In the genomic region with DNA sequence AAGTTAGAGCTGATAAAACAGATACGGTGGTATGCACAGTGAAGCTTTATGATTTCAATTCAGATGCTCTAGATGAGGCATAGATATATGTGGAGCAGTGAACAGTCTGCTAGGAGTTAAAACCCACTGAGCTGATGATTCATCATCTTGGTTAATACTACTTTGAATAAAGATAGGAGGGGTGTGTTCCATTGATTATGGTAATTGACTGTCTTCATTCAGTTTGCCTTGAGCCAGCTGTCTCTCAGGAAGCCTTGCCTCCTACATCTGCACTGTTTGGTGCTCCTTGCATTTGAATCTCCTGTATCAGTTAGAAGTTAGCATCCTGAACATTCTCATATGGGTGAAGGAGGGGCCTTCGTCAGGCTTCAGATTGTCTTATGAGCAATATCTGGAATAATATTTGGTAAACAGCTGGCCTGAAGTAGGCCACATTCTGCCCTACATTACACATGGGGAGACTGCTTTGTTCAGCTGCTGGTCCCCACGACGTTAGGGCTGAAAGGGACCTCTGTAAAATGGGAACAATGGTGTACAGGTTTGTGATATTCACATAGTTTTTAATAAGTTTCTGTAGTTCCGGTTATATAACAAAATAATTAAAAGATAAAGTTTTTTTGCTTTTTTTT, we compare ENCODE assay signal across 1 cellular context.
TF ChIP-seq lines count a peak whose summit lies in the region.

No MANE protein-coding gene starts in this region.

TF ChIP-seq in GM12878, 131 proteins besides CTCF, POLR2A, EP300 and RAD21 (continued from another document):
- TF ChIP-seq, protein P1, sequence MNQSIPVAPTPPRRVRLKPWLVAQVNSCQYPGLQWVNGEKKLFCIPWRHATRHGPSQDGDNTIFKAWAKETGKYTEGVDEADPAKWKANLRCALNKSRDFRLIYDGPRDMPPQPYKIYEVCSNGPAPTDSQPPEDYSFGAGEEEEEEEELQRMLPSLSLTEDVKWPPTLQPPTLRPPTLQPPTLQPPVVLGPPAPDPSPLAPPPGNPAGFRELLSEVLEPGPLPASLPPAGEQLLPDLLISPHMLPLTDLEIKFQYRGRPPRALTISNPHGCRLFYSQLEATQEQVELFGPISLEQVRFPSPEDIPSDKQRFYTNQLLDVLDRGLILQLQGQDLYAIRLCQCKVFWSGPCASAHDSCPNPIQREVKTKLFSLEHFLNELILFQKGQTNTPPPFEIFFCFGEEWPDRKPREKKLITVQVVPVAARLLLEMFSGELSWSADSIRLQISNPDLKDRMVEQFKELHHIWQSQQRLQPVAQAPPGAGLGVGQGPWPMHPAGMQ (IDR thresholded peaks at IDR 0.05; ENCODE audit: borderline replicate concordance) = no peak
- TF ChIP-seq GATAD2B (conservative IDR thresholded peaks at IDR 0.05; ENCODE audit: low read depth) = no peak
- no peak for TF ChIP-seq ASH2L (IDR thresholded peaks at IDR 0.05; ENCODE audit: borderline replicate concordance, low read depth)
- TF ChIP-seq MTA3 (IDR thresholded peaks at IDR 0.05; ENCODE audit: borderline replicate concordance, low read length) = no peak
- TF ChIP-seq SMC3 (IDR thresholded peaks at IDR 0.05; ENCODE audit: borderline replicate concordance, low read length) = no peak
- TF ChIP-seq, protein P2, sequence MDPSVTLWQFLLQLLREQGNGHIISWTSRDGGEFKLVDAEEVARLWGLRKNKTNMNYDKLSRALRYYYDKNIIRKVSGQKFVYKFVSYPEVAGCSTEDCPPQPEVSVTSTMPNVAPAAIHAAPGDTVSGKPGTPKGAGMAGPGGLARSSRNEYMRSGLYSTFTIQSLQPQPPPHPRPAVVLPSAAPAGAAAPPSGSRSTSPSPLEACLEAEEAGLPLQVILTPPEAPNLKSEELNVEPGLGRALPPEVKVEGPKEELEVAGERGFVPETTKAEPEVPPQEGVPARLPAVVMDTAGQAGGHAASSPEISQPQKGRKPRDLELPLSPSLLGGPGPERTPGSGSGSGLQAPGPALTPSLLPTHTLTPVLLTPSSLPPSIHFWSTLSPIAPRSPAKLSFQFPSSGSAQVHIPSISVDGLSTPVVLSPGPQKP (IDR thresholded peaks at IDR 0.05; ENCODE audit: low read depth, low read length) = no peak
- no peak for TF ChIP-seq BMI1 (IDR thresholded peaks at IDR 0.05; ENCODE audit: borderline replicate concordance)
- no peak for TF ChIP-seq ZNF207 (IDR thresholded peaks at IDR 0.05; ENCODE audit: borderline replicate concordance)
- TF ChIP-seq ZBTB33 (IDR thresholded peaks at IDR 0.05) = no peak
- no peak for TF ChIP-seq SIN3A (IDR thresholded peaks at IDR 0.05; ENCODE audit: low read depth, low read length)
- no peak for TF ChIP-seq CHD1 (IDR thresholded peaks at IDR 0.05; ENCODE audit: low read depth, low read length)
- no peak for TF ChIP-seq SP1 (IDR thresholded peaks at IDR 0.05; ENCODE audit: low read depth, low read length)
- TF ChIP-seq ESRRA (IDR thresholded peaks at IDR 0.05; ENCODE audit: low read length) = no peak
